26 cellular contexts compared by ENCODE assay signal in the genomic region with DNA sequence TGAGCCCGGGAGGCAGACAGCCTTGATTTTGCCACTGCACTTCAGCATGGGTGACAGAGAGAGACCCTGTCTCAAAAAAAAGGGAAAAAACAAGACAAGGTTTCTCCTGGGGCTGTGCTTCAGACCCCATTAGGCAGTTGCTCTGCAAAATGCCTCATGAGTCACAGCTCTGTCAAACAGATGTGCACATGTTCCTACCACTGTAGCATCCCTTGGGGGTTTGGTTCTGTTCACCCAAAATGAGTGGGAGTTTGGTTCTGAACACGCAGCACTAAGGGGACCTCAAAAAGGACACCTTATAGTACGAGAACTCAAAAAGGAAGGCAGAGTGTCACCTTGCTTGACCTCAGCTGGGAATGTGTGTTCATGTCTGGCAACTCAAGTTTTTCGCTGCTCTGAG.
"Had no signal": no experiment of that assay in that cellular context is flagged by ENCODE, and none has a peak within 500 bp of the region (broad histone marks: within the 10 kb centered on the region; RNA-seq: fewer than 3 reads in every experiment).

No MANE protein-coding gene starts in this region.

- H3K4me2 ChIP-seq: KMS-11 had no signal

- H3K4me1 ChIP-seq: breast epithelium had no signal

- H3K9me3 Mint-ChIP-seq: activated CD4-positive, alpha-beta memory T cell treated with anti-CD3 and anti-CD28 coated beads, Interleukin-2, amount 10 ng/mL, durations not matched to agents 7 days and 5 days; activated naive CD8-positive, alpha-beta T cell treated with anti-CD3 and anti-CD28 coated beads, Interleukin-2, amount 10 ng/mL, durations not matched to agents 7 days and 5 days; activated T-cell treated with anti-CD3 and anti-CD28 coated beads, Interleukin-2, amount 50 U/mL, for 72 hours had no signal

- FAIRE-seq: RCC 7860, TTC549 had no signal

- H3K4me3 Mint-ChIP-seq: activated CD4-positive, alpha-beta memory T cell treated with anti-CD3 and anti-CD28 coated beads, Interleukin-2, amount 10 ng/mL, durations not matched to agents 7 days and 5 days; activated naive CD8-positive, alpha-beta T cell treated with anti-CD3 and anti-CD28 coated beads, Interleukin-2, amount 10 ng/mL, durations not matched to agents 7 days and 5 days; activated T-cell treated with anti-CD3 and anti-CD28 coated beads, Interleukin-2, amount 50 U/mL, for 72 hours had no signal

- H3K27ac Mint-ChIP-seq: activated CD4-positive, alpha-beta memory T cell treated with anti-CD3 and anti-CD28 coated beads, Interleukin-2, amount 10 ng/mL, durations not matched to agents 7 days and 5 days; activated naive CD8-positive, alpha-beta T cell treated with anti-CD3 and anti-CD28 coated beads, Interleukin-2, amount 10 ng/mL, durations not matched to agents 7 days and 5 days; activated T-cell treated with anti-CD3 and anti-CD28 coated beads, Interleukin-2, amount 50 U/mL, for 72 hours had no signal

- DNase-seq: activated CD4-positive, alpha-beta memory T cell treated with anti-CD3 and anti-CD28 coated beads, Interleukin-2, amount 10 ng/mL, durations not matched to agents 7 days and 5 days; activated CD4-positive, alpha-beta T cell treated with anti-CD3 and anti-CD28 coated beads, Interleukin-2, amount 50 U/mL, for 1 hour; activated CD4-positive, CD25-positive, alpha-beta regulatory T cell; activated naive CD4-positive, alpha-beta T cell treated with anti-CD3 and anti-CD28 coated beads, Interleukin-2, amount 50 U/mL, for 16 hours; activated naive CD8-positive, alpha-beta T cell treated with anti-CD3 and anti-CD28 coated beads, Interleukin-2, amount 10 ng/mL, durations not matched to agents 7 days and 5 days; activated T-cell treated with anti-CD3 and anti-CD28 coated beads for 4 hours; activated T-cell treated with anti-CD3 and anti-CD28 coated beads, Interleukin-2, amount 50 U/mL, for 72 hours; aorta; central memory CD4-positive, alpha-beta T cell; MG63; MV-4-11; NCI-H1105 treated with DMSO at 0.1 percent for 48 hours; NCI-H1436 treated with DMSO at 0.1 percent for 48 hours; NCI-H187; NCI-H2081; NCI-H510A treated with DMSO at 0.1 percent for 48 hours; NCI-H69; NK-92 treated with Interleukin-12 subunit alpha and Interleukin-12 subunit beta, amount 100 ng/mL, for 24 hours; PC-3; SHP77 treated with DMSO at 0.1 percent for 48 hours; T-helper 2 cell; T1000 had no signal

- ATAC-seq: activated T-cell treated with anti-CD3 and anti-CD28 coated beads, Interleukin-2, amount 50 U/mL, for 72 hours; PC-3 had no signal

- H3K27me3 ChIP-seq: breast epithelium, MG63 had no signal

- H3K9ac ChIP-seq: KMS-11 had no signal

- H3K9me3 ChIP-seq: breast epithelium, MG63 had no signal

- H3K4me3 ChIP-seq: breast epithelium, MG63 had no signal

- H3K27ac ChIP-seq: breast epithelium, KMS-11 had no signal

- H3K36me3 ChIP-seq: breast epithelium, MG63 had no signal

- H3K36me3 Mint-ChIP-seq: activated naive CD8-positive, alpha-beta T cell treated with anti-CD3 and anti-CD28 coated beads, Interleukin-2, amount 10 ng/mL, durations not matched to agents 7 days and 5 days had no signal

- H3K4me1 Mint-ChIP-seq: activated CD4-positive, alpha-beta memory T cell treated with anti-CD3 and anti-CD28 coated beads, Interleukin-2, amount 10 ng/mL, durations not matched to agents 7 days and 5 days; activated naive CD8-positive, alpha-beta T cell treated with anti-CD3 and anti-CD28 coated beads, Interleukin-2, amount 10 ng/mL, durations not matched to agents 7 days and 5 days had no signal
